ENCODE assay signal across 35 cellular contexts in the genomic region with DNA sequence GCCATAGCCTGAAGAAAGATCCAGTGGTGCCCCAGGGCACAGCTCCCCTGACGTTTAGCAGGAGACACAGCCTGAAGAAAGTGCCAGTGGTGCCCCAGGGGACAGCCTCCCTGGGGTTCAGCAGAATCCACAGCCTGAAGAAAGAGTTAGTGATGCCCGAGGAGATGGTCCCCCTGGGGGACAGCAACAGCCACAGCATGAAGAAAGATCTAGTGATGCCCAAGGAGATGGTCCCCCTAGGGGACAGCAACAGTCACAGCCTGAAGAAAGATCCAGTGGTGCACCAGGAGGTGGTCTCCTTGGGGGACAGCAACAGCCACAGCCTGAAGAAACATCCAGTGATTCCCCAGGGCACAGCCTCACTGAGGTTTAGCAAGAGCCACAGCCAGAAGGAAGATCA. TPM values are rescaled to one million over a fixed set of nuclear protein-coding genes. Genes with fewer than 3 reads are reported as not detected.
"Had no signal": no experiment of that assay in that cellular context is flagged by ENCODE, and none has a peak within 500 bp of the region (broad histone marks: within the 10 kb centered on the region; RNA-seq: fewer than 3 reads in every experiment).

No MANE protein-coding gene starts in this region.

- H3K9me3 Mint-ChIP-seq: activated CD4-positive, alpha-beta memory T cell treated with anti-CD3 and anti-CD28 coated beads for 36 hours; activated CD4-positive, alpha-beta T cell treated with anti-CD3 and anti-CD28 coated beads, Interleukin-2, amount 10 ng/mL, durations not matched to agents 24 days and 14 days; activated T-cell treated with anti-CD3 and anti-CD28 coated beads, Interleukin-2, amount 50 U/mL, for 72 hours; central memory CD8-positive, alpha-beta T cell; effector memory CD8-positive, alpha-beta T cell had no signal

- H3K4me1 ChIP-seq: esophagus muscularis mucosa, foreskin keratinocyte, gastroesophageal sphincter, heart right ventricle had no signal

- H3K4me1 Mint-ChIP-seq: activated CD4-positive, alpha-beta T cell treated with anti-CD3 and anti-CD28 coated beads for 36 hours; activated CD4-positive, alpha-beta T cell treated with anti-CD3 and anti-CD28 coated beads, Interleukin-2, amount 10 ng/mL, durations not matched to agents 24 days and 14 days; central memory CD8-positive, alpha-beta T cell had no signal

- H3K27me3 Mint-ChIP-seq: activated CD4-positive, alpha-beta memory T cell treated with anti-CD3 and anti-CD28 coated beads for 36 hours; activated CD4-positive, alpha-beta T cell treated with anti-CD3 and anti-CD28 coated beads for 36 hours; activated CD4-positive, alpha-beta T cell treated with anti-CD3 and anti-CD28 coated beads, Interleukin-2, amount 10 ng/mL, durations not matched to agents 24 days and 14 days; central memory CD8-positive, alpha-beta T cell; dendritic cell treated with granulocyte-macrophage colony-stimulating factor and Interleukin-4, amounts not matched to agents 40 ng/mL and 50 ng/mL, for 4 days; effector memory CD8-positive, alpha-beta T cell had no signal

- H3K4me3 Mint-ChIP-seq: activated CD4-positive, alpha-beta memory T cell treated with anti-CD3 and anti-CD28 coated beads for 36 hours; activated CD4-positive, alpha-beta T cell treated with anti-CD3 and anti-CD28 coated beads for 36 hours; activated CD4-positive, alpha-beta T cell treated with anti-CD3 and anti-CD28 coated beads, Interleukin-2, amount 10 ng/mL, durations not matched to agents 24 days and 14 days; activated naive CD8-positive, alpha-beta T cell; activated T-cell treated with anti-CD3 and anti-CD28 coated beads, Interleukin-2, amount 50 U/mL, for 24 hours; activated T-cell treated with anti-CD3 and anti-CD28 coated beads, Interleukin-2, amount 50 U/mL, for 72 hours; central memory CD8-positive, alpha-beta T cell; dendritic cell treated with granulocyte-macrophage colony-stimulating factor and Interleukin-4, amounts not matched to agents 40 ng/mL and 50 ng/mL, for 4 days; effector memory CD8-positive, alpha-beta T cell had no signal

- DNase-seq: activated CD4-positive, alpha-beta memory T cell treated with anti-CD3 and anti-CD28 coated beads for 36 hours; activated CD4-positive, alpha-beta T cell treated with anti-CD3 and anti-CD28 coated beads for 36 hours; activated CD4-positive, alpha-beta T cell treated with anti-CD3 and anti-CD28 coated beads, Interleukin-2, amount 10 ng/mL, durations not matched to agents 24 days and 14 days; activated CD4-positive, CD25-positive, alpha-beta regulatory T cell; activated CD4-positive, CD25-positive, alpha-beta regulatory T cell treated with anti-CD3 and anti-CD28 coated beads, Interleukin-2, amount 50 U/mL, for 72 hours; activated CD8-positive, alpha-beta memory T cell treated with anti-CD3 and anti-CD28 coated beads, Interleukin-2, amount 50 U/mL, for 48 hours; activated gamma-delta T cell treated with Interleukin-2 at 50 U/mL for 16 hours; activated naive CD4-positive, alpha-beta T cell treated with anti-CD3 and anti-CD28 coated beads, Interleukin-2, amount 50 U/mL, for 16 hours; activated naive CD4-positive, alpha-beta T cell treated with Interleukin-2 at 50 U/mL for 16 hours; activated T-cell treated with anti-CD3 and anti-CD28 coated beads for 4 hours; activated T-cell treated with anti-CD3 and anti-CD28 coated beads, Interleukin-2, amount 50 U/mL, for 24 hours; activated T-cell treated with anti-CD3 and anti-CD28 coated beads, Interleukin-2, amount 50 U/mL, for 72 hours; amniotic stem cell; anterior cingulate cortex; brain microvascular endothelial cell; effector CD4-positive, alpha-beta T cell; effector memory CD8-positive, alpha-beta T cell; foreskin keratinocyte; heart right ventricle; T-helper 2 cell had no signal

- H3K27ac ChIP-seq: brain microvascular endothelial cell, coronary artery, esophagus muscularis mucosa, foreskin keratinocyte, gastroesophageal sphincter, heart right ventricle, hepatocyte had no signal

- H3K36me3 ChIP-seq: brain microvascular endothelial cell, esophagus muscularis mucosa, gastroesophageal sphincter, heart right ventricle had no signal

- H3K4me3 ChIP-seq: coronary artery, esophagus muscularis mucosa, gastroesophageal sphincter, heart right ventricle, hepatocyte had no signal

- H3K36me3 Mint-ChIP-seq: activated CD4-positive, alpha-beta memory T cell treated with anti-CD3 and anti-CD28 coated beads for 36 hours; activated naive CD8-positive, alpha-beta T cell had no signal

- H3K27ac Mint-ChIP-seq: activated CD4-positive, alpha-beta memory T cell treated with anti-CD3 and anti-CD28 coated beads for 36 hours; activated CD4-positive, alpha-beta T cell treated with anti-CD3 and anti-CD28 coated beads for 36 hours; activated CD4-positive, alpha-beta T cell treated with anti-CD3 and anti-CD28 coated beads, Interleukin-2, amount 10 ng/mL, durations not matched to agents 24 days and 14 days; activated naive CD8-positive, alpha-beta T cell; activated T-cell treated with anti-CD3 and anti-CD28 coated beads, Interleukin-2, amount 50 U/mL, for 24 hours; activated T-cell treated with anti-CD3 and anti-CD28 coated beads, Interleukin-2, amount 50 U/mL, for 72 hours; dendritic cell treated with granulocyte-macrophage colony-stimulating factor and Interleukin-4, amounts not matched to agents 40 ng/mL and 50 ng/mL, for 4 days; effector memory CD8-positive, alpha-beta T cell had no signal

- H3K27me3 ChIP-seq: brain microvascular endothelial cell, esophagus muscularis mucosa, foreskin keratinocyte, gastroesophageal sphincter, heart right ventricle, hepatocyte had no signal

- H3K9me3 ChIP-seq: esophagus muscularis mucosa, gastroesophageal sphincter, heart right ventricle had no signal

RNA-seq across cellular contexts. Expression of a gene that starts 2.8 kb away (rescaled TPM):
- total RNA-seq: activated CD4-positive, alpha-beta memory T cell treated with anti-CD3 and anti-CD28 coated beads for 36 hours; activated CD4-positive, alpha-beta T cell treated with anti-CD3 and anti-CD28 coated beads for 36 hours; activated CD4-positive, alpha-beta T cell treated with anti-CD3 and anti-CD28 coated beads, Interleukin-2, amount 10 ng/mL, durations not matched to agents 24 days and 14 days; activated T-cell treated with anti-CD3 and anti-CD28 coated beads, Interleukin-2, amount 50 U/mL, for 72 hours; astrocyte; bronchial epithelial cell; cardiac septum; cerebellum; epithelial cell of proximal tubule; esophagus muscularis mucosa; foreskin keratinocyte; gastroesophageal sphincter; glomerular endothelial cell; heart right ventricle; hepatocyte; T-helper 1 cell treated with Interleukin-12 subunit alpha and Interleukin-12 subunit beta and Interleukin-4 antibody, amounts not matched to agents 30 ng/mL and 1 ng/mL, for 36 hours had no signal
- polyA plus RNA-seq: adipose tissue, foreskin keratinocyte, heart right ventricle, hepatocyte had no signal
